Comparison of ENCODE assay signal across 9 cellular contexts in the genomic region with DNA sequence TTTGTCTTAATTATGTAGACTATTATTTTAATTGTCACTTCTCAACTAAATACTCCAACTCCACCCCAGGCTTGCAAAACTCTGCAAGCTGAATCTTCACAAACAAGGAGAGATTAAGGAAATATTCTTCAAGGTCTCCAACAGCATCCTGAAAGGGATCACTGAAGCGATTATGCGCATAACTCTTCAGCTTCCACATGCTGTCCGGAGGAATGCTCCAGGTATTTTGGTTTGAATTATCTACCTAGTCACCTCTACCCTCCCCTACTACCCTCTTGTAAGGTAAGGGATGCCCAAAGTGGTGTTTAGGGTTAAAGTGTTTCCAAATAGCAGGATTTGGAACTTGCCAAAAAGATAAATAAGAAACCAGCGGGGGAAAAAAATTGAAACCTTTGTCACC. TPM values are rescaled to one million over a fixed set of nuclear protein-coding genes. Genes with fewer than 3 reads are reported as not detected.
DNase-seq lines count a peak whose midpoint lies in the region; ATAC-seq and TF ChIP-seq lines count a peak whose summit lies in the region.
"Had no signal": no experiment of that assay in that cellular context is flagged by ENCODE, and none has a peak within 500 bp of the region (broad histone marks: within the 10 kb centered on the region; RNA-seq: fewer than 3 reads in every experiment).

No MANE protein-coding gene starts in this region.

- intact Hi-C loops in left ventricle myocardium inferior (cut with micrococcal nuclease) (no loop called here), cardiac septum (cut with DNase I) (loop anchor here (5.0 kb wide), 1 partner anchor 43 kb away; no protein-coding TSS in a partner anchor), ascending aorta (cut with DNase I) (loop anchor here (5.0 to 10.0 kb wide), 3 partner anchors 418 to 1112 kb away; partner anchors contain the start of gene CDC14B), vagina (cut with DNase I) (loop anchor here (5.0 kb wide), 1 partner anchor 372 kb away; the partner anchor contains the start of gene ERCC6L2)

- DNase-seq in left ventricle myocardium inferior (no peak), cardiac septum (ENCODE audit: low spot score) (no peak), ascending aorta (ENCODE audit: low spot score in 2 of 2) (no peak), mesenchymal stem cell (peak; percentile 25), vagina (ENCODE audit: extremely low spot score in 2 of 2) (no peak), GM20000 (ENCODE audit: low spot score) (no peak), H4 (ENCODE audit: low spot score) (no peak)
- DNase-seq: activated CD4-positive, CD25-positive, alpha-beta regulatory T cell treated with anti-CD3 and anti-CD28 coated beads, Interleukin-2, amount 50 U/mL, for 72 hours had no signal

- no peak overlapping the region for H3K18ac ChIP-seq in mesenchymal stem cell (ENCODE audit: low read depth in 1 of 2, low read length in 2 of 2)

- H3K4me3 ChIP-seq in left ventricle myocardium inferior, result peak overlapping the region; percentile 96
- H3K4me3 ChIP-seq in ascending aorta, result peak overlapping the region; percentile 85 to 86
- peak overlapping the region in 1 of 2 experiments; percentile 95 for H3K4me3 ChIP-seq in mesenchymal stem cell (ENCODE audit: insufficient read depth in 1 of 2, low read depth in 1 of 2, low read length in 2 of 2)
- peak overlapping the region; percentile 76 to 87 for H3K4me3 ChIP-seq in vagina

- peak overlapping the region; percentile 89 for H3K9ac ChIP-seq in mesenchymal stem cell (ENCODE audit: low read length)

- no peak overlapping the region for H2AK5ac ChIP-seq in mesenchymal stem cell (ENCODE audit: low read length, severe bottlenecking)

- no peak overlapping the region for H2BK120ac ChIP-seq in mesenchymal stem cell (ENCODE audit: low read depth, low read length)

- H3K9me3 ChIP-seq in left ventricle myocardium inferior (replicated peaks), result no peaks in the 10 kb centered on the region
- no peaks in the 10 kb centered on the region for H3K9me3 ChIP-seq in ascending aorta
- H3K9me3 ChIP-seq in mesenchymal stem cell (ENCODE audit: control insufficient read depth, low read length), result no peaks in the 10 kb centered on the region
- no peaks in the 10 kb centered on the region for H3K9me3 ChIP-seq in vagina

- H2BK12ac ChIP-seq in mesenchymal stem cell (ENCODE audit: low read length in 2 of 2), result peak overlapping the region in 1 of 2 experiments; percentile 6

- no peak overlapping the region for H2AFZ ChIP-seq in mesenchymal stem cell (ENCODE audit: low read depth, low read length)

- H3K4me2 ChIP-seq in mesenchymal stem cell (ENCODE audit: low read length, poor library complexity, severe bottlenecking), result peak overlapping the region; percentile 48

- no peak overlapping the region for H2BK15ac ChIP-seq in mesenchymal stem cell (ENCODE audit: low read depth, poor library complexity, severe bottlenecking)

- 40% methylated on average over 2 of the region's 4 CpGs for WGBS in mesenchymal stem cell

- H3K79me1 ChIP-seq in mesenchymal stem cell (replicated peaks; ENCODE audit: low read length, poor library complexity, severe bottlenecking), result peaks cover 32% of the 10 kb centered on the region

- H2BK5ac ChIP-seq in mesenchymal stem cell (ENCODE audit: low read depth, low read length, poor library complexity, severe bottlenecking), result no peak overlapping the region

- peaks cover 77% of the 10 kb centered on the region for H3K4me1 ChIP-seq in left ventricle myocardium inferior
- H3K4me1 ChIP-seq in ascending aorta, result peaks cover 6 to 12% of the 10 kb centered on the region in 2 donors
- peaks cover 8% of the 10 kb centered on the region for H3K4me1 ChIP-seq in mesenchymal stem cell (ENCODE audit: control insufficient read depth, insufficient read depth, low read depth, low read length)
- peaks cover 39% of the 10 kb centered on the region for H3K4me1 ChIP-seq in vagina

- H4K8ac ChIP-seq in mesenchymal stem cell (ENCODE audit: low read length), result no peak overlapping the region

- ATAC-seq in HG03469 (IDR thresholded peaks at IDR 0.05; ENCODE audit: unreplicated experiment), result no peak

- no peak overlapping the region for H3K23ac ChIP-seq in mesenchymal stem cell (ENCODE audit: low read length in 2 of 2)

- no peak for TF ChIP-seq POLR2A in vagina (IDR thresholded peaks at IDR 0.05)

- H3K27ac ChIP-seq in left ventricle myocardium inferior (replicated peaks), result peak overlapping the region; percentile 99
- no peak overlapping the region for H3K27ac ChIP-seq in ascending aorta
- no peak overlapping the region for H3K27ac ChIP-seq in mesenchymal stem cell (ENCODE audit: low read length, poor library complexity, severe bottlenecking)
- H3K27ac ChIP-seq in vagina, result no peak overlapping the region

- TF ChIP-seq CTCF in left ventricle myocardium inferior (IDR thresholded peaks at IDR 0.05; ENCODE audit: borderline replicate concordance) (no peak), ascending aorta (IDR thresholded peaks at IDR 0.05) (no peak), vagina (IDR thresholded peaks at IDR 0.05) (no peak), GM20000 (IDR thresholded peaks at IDR 0.05; ENCODE audit: extremely low read depth, missing control alignments) (no peak)

- H4K91ac ChIP-seq in mesenchymal stem cell (ENCODE audit: low read length), result no peak overlapping the region

- H3K36me3 ChIP-seq in left ventricle myocardium inferior (no peaks in the 10 kb centered on the region), ascending aorta (no peaks in the 10 kb centered on the region), mesenchymal stem cell (ENCODE audit: control insufficient read depth in 1 of 2, insufficient read depth in 2 of 2, low read depth in 1 of 2, low read length in 2 of 2) (peaks cover 0 to 5% of the 10 kb centered on the region in 2 experiments), vagina (no peaks in the 10 kb centered on the region)

- H3K27me3 ChIP-seq in left ventricle myocardium inferior (ENCODE audit: low read depth) (no peaks in the 10 kb centered on the region), ascending aorta (no peaks in the 10 kb centered on the region), mesenchymal stem cell (ENCODE audit: control insufficient read depth in 1 of 2, insufficient read depth in 1 of 2, low read length in 2 of 2) (no peaks in the 10 kb centered on the region), vagina (no peaks in the 10 kb centered on the region)

- H3K4ac ChIP-seq in mesenchymal stem cell (ENCODE audit: low read depth in 1 of 2, low read length in 2 of 2), result peak overlapping the region in 1 of 2 experiments; percentile 42

- H3K14ac ChIP-seq in mesenchymal stem cell (ENCODE audit: low read length in 2 of 2), result no peak overlapping the region

RNA-seq across cellular contexts. Expression of gene PTCH1, which starts 11.7 kb away (rescaled TPM):
- 6.6 TPM for total RNA-seq in left ventricle myocardium inferior
- 4.3 TPM for total RNA-seq in cardiac septum
- 25.2 TPM for total RNA-seq in ascending aorta
- 8.7 TPM for polyA plus RNA-seq in mesenchymal stem cell (2013, experiment 1 of 2)
- polyA plus RNA-seq in mesenchymal stem cell (2013, experiment 2 of 2), result 9.5 TPM
- total RNA-seq in vagina, result 14.2 TPM
- total RNA-seq in H4 (2014; rRNA removed; shearing (Covaris generic)), result 7.5 and 12.3 TPM in 2 replicates
